ENCODE assay signal across 24 cellular contexts in the genomic region with DNA sequence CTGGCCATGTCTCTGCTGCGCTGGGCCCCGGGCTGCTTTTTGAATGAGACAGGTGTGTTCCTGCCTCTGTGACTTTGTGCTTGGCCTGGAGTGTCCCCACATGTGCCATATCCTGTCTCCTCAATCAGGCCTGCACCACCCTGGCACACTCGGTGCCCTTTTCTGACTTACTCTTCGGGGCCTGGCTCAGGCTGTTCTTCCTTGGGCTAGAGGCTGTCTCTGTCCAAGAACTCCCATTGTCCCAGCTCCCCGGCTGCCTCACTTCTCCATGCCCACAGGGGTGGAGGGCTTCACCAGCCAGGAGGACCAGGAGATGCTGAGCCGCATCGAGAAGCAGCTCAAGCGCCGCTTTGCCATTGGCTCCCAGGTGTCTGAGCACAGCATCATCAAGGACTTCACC.
"Had no signal": no experiment of that assay in that cellular context is flagged by ENCODE, and none has a peak within 500 bp of the region (broad histone marks: within the 10 kb centered on the region; RNA-seq: fewer than 3 reads in every experiment).

No MANE protein-coding gene starts in this region.

- H3K4me3 Mint-ChIP-seq: activated CD8-positive, alpha-beta T cell treated with anti-CD3 and anti-CD28 coated beads, Interleukin-2, amount 10 ng/mL, durations not matched to agents 7 days and 5 days; T-helper 2 cell treated with Interferon-gamma antibody and Interleukin-4, amounts not matched to agents 5 μg/mL and 100 μg/mL, for 36 hours had no signal

- H3K9me3 Mint-ChIP-seq: T-helper 2 cell treated with Interferon-gamma antibody and Interleukin-4, amounts not matched to agents 5 μg/mL and 100 μg/mL, for 36 hours had no signal

- DNase-seq: activated CD4-positive, alpha-beta T cell treated with anti-CD3 and anti-CD28 coated beads for 48 hours; activated CD4-positive, alpha-beta T cell treated with anti-CD3 and anti-CD28 coated beads, Interleukin-2, amount 50 U/mL, for 4 hours; activated CD4-positive, CD25-positive, alpha-beta regulatory T cell treated with anti-CD3 and anti-CD28 coated beads, Interleukin-2, amount 50 U/mL, for 72 hours; activated CD8-positive, alpha-beta memory T cell treated with anti-CD3 and anti-CD28 coated beads, Interleukin-2, amount 50 U/mL, for 48 hours; activated CD8-positive, alpha-beta T cell treated with anti-CD3 and anti-CD28 coated beads, Interleukin-2, amount 10 ng/mL, durations not matched to agents 7 days and 5 days; activated T-cell treated with anti-CD3 and anti-CD28 coated beads, Interleukin-2, amount 50 U/mL, for 48 hours; amniotic stem cell; body of pancreas; central memory CD4-positive, alpha-beta T cell; NCI-H1092 treated with DMSO at 0.1 percent for 48 hours; NCI-H1417 treated with DMSO at 0.1 percent for 48 hours; NCI-H1694; NCI-H2029; NCI-H2107; NCI-H2171 treated with DMSO at 0.1 percent for 48 hours; NCI-H226; NCI-H526 treated with DMSO at 0.1 percent for 48 hours; NCI-H82; SJCRH30; SK-N-SH had no signal

- H3K4me3 ChIP-seq: ascending aorta, body of pancreas, SJCRH30 had no signal

- H3K27ac Mint-ChIP-seq: activated CD8-positive, alpha-beta T cell treated with anti-CD3 and anti-CD28 coated beads, Interleukin-2, amount 10 ng/mL, durations not matched to agents 7 days and 5 days; T-helper 2 cell treated with Interferon-gamma antibody and Interleukin-4, amounts not matched to agents 5 μg/mL and 100 μg/mL, for 36 hours had no signal

- H3K27me3 ChIP-seq: ascending aorta, body of pancreas, SJCRH30 had no signal

- H3K9me3 ChIP-seq: ascending aorta, body of pancreas, SJCRH30, SK-N-SH had no signal

- H3K4me2 ChIP-seq: KMS-11, SK-N-SH had no signal

- H3K4me1 ChIP-seq: ascending aorta, body of pancreas had no signal

- H3K27ac ChIP-seq: ascending aorta, body of pancreas, KMS-11, SJCRH30 had no signal

- ATAC-seq: activated CD8-positive, alpha-beta T cell treated with anti-CD3 and anti-CD28 coated beads, Interleukin-2, amount 10 ng/mL, durations not matched to agents 7 days and 5 days; body of pancreas; Right ventricle myocardium inferior had no signal
